ENCODE assay signal across 24 cellular contexts in the genomic region with DNA sequence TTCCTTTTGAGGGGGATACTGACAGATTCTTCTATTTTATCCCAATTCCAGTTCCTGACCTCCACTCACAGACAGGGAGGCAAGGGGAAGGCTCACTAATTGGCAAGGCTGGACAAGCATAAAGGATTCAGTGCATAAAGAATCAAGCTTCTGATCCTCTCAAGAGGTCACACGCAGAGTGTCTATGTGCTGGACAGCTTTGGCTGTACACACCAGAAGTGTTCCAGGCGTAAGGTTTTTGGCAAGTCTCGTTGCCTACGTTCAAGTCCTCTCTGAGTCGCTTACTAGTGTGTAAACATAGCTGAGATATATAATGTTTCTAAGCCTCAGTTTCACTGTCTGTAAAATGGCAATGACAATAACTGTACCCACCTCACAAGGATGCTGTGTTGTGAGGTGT. TPM values are rescaled to one million over a fixed set of nuclear protein-coding genes. Genes with fewer than 3 reads are reported as not detected.
"Had no signal": no experiment of that assay in that cellular context is flagged by ENCODE, and none has a peak within 500 bp of the region (broad histone marks: within the 10 kb centered on the region; RNA-seq: fewer than 3 reads in every experiment).

No MANE protein-coding gene starts in this region.

- H3K9me3 Mint-ChIP-seq: natural killer cell had no signal

- H3K36me3 ChIP-seq: adrenal gland, lower lobe of right lung, suprapubic skin, tibial nerve, WERI-Rb-1 had no signal

- H3K4me1 ChIP-seq: body of pancreas, lower lobe of right lung, suprapubic skin, tibial nerve had no signal

- H3K9me3 ChIP-seq: adrenal gland, suprapubic skin had no signal

- H3K4me3 Mint-ChIP-seq: activated naive CD8-positive, alpha-beta T cell; natural killer cell had no signal

- H3K27me3 ChIP-seq: adrenal gland, body of pancreas, dorsolateral prefrontal cortex, suprapubic skin, tibial nerve had no signal

- H3K36me3 Mint-ChIP-seq: activated naive CD8-positive, alpha-beta T cell; natural killer cell had no signal

- H3K27ac ChIP-seq: adrenal gland, body of pancreas, coronary artery, dorsolateral prefrontal cortex, lower lobe of right lung, suprapubic skin, tibial nerve, WERI-Rb-1 had no signal

- H3K4me3 ChIP-seq: adrenal gland, body of pancreas, coronary artery, dorsolateral prefrontal cortex, lower lobe of right lung, smooth muscle cell, suprapubic skin, tibial nerve had no signal

- ATAC-seq: activated CD4-positive, CD25-positive, alpha-beta regulatory T cell treated with anti-CD3 and anti-CD28 coated beads, Interleukin-2, amount 50 U/mL, for 24 hours; body of pancreas; lower lobe of right lung; natural killer cell had no signal

- DNase-seq: activated CD4-positive, alpha-beta T cell treated with anti-CD3 and anti-CD28 coated beads for 48 hours; activated CD4-positive, alpha-beta T cell treated with anti-CD3 and anti-CD28 coated beads, Interleukin-2, amount 50 U/mL, for 48 hours; activated CD8-positive, alpha-beta memory T cell treated with anti-CD3 and anti-CD28 coated beads for 24 hours; activated effector memory CD4-positive, alpha-beta T cell treated with Interleukin-2 at 50 U/mL for 16 hours; activated naive CD4-positive, alpha-beta T cell treated with Interleukin-2 at 50 U/mL for 16 hours; adrenal gland; aorta; body of pancreas; dorsolateral prefrontal cortex; effector memory CD4-positive, alpha-beta T cell; foreskin fibroblast; lower lobe of right lung; mesenchymal stem cell; natural killer cell; posterior cingulate gyrus; stimulated activated CD4-positive, alpha-beta T cell treated with anti-CD3 and anti-CD28 coated beads, Interleukin-1b, Interleukin-23, amount 100 ng/mL, for 48 hours; stimulated activated naive CD4-positive, alpha-beta T cell; WERI-Rb-1 had no signal

- H3K4me1 Mint-ChIP-seq: natural killer cell had no signal

- H3K27ac Mint-ChIP-seq: activated naive CD8-positive, alpha-beta T cell; natural killer cell had no signal

RNA-seq across cellular contexts. Expression of a gene that starts 52.0 kb away (rescaled TPM):
- total RNA-seq: natural killer cell had no signal
